12 cellular contexts compared by ENCODE assay signal in the genomic region with DNA sequence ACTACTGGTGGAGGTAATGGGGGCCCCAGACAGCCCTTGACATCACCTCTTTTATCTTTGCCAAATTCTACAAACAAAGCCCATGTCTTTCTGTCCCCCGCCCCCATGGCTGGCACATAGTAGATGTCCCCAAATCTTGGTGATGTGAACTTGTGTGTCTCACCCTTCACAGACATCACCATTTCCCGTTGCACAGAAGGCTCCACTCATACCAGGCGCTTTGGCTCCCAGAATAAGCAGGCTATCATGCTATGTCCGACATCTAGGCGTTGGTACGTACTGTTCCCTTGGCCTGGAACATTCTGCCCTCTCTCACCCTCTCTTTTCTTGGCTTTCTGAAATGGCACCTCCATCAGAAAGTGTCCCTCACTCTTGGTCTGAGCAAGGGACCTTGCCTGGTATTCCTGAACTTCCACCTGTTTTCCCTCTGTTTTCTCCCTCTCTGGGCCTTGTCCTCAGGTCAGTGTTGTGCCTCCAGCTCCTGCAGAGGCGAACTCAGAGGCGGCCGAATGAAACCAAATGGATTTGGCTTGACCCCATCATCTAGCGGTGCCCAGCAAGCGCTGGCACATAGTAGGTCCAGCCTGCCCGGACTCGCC. TPM values are rescaled to one million over a fixed set of nuclear protein-coding genes. Genes with fewer than 3 reads are reported as not detected.
DNase-seq lines count a peak whose midpoint lies in the region; ATAC-seq and TF ChIP-seq lines count a peak whose summit lies in the region.
"Had no signal": no experiment of that assay in that cellular context is flagged by ENCODE, and none has a peak within 500 bp of the region (broad histone marks: within the 10 kb centered on the region; RNA-seq: fewer than 3 reads in every experiment).

No MANE protein-coding gene starts in this region.

- intact Hi-C loops in ascending aorta (cut with DNase I) (loop anchor here (1.0 kb wide), 1 partner anchor 8 kb away; no protein-coding TSS in a partner anchor), heart right ventricle (cut with DNase I) (loop anchor here in 2 of 10 donors (1.0 to 2.0 kb wide), 2 partner anchors 21 to 23 kb away; no protein-coding TSS in a partner anchor), ovary (cut with DNase I) (no loop called here), upper lobe of right lung (cut with DNase I) (no loop called here)

- no peak for TF ChIP-seq CTCF in ascending aorta (IDR thresholded peaks at IDR 0.05)
- TF ChIP-seq CTCF in heart right ventricle (IDR thresholded peaks at IDR 0.05), result no peak
- TF ChIP-seq CTCF in ovary (IDR thresholded peaks at IDR 0.05), result no peak
- TF ChIP-seq CTCF in upper lobe of right lung (IDR thresholded peaks at IDR 0.05), result no peak

- TF ChIP-seq EP300 in ovary (IDR thresholded peaks at IDR 0.05), result peak; percentile 89

- DNase-seq in ascending aorta (ENCODE audit: low spot score in 2 of 2), result peak in 1 of 2 donors; percentile 85
- DNase-seq in heart right ventricle, result no peak
- peak in 1 of 5 donors; percentile 47 for DNase-seq in ovary
- DNase-seq in upper lobe of right lung, result no peak
- DNase-seq in activated T-cell treated with anti-CD3 and anti-CD28 coated beads, Interleukin-2, amount 50 U/mL, for 48 hours, result no peak
- DNase-seq in MG63, result no peak
- DNase-seq in stimulated activated CD4-positive, alpha-beta T cell treated with anti-CD3 and anti-CD28 coated beads, Interleukin-15, amount 100 ng/mL, for 24 hours, result no peak
- DNase-seq in NCI-H1694 treated with DMSO at 0.1 percent for 48 hours (lab: John Stamatoyannopoulos, UW), result no peak
- DNase-seq: activated CD8-positive, alpha-beta memory T cell treated with anti-CD3 and anti-CD28 coated beads, Interleukin-2, amount 10 ng/mL, durations not matched to agents 7 days and 5 days; activated naive CD4-positive, alpha-beta T cell treated with anti-CD3 and anti-CD28 coated beads, Interleukin-2, amount 10 ng/mL, durations not matched to agents 7 days and 5 days; CD4-positive, alpha-beta T cell had no signal

- peaks cover 17 to 39% of the 10 kb centered on the region in 2 donors for H3K4me1 ChIP-seq in ascending aorta
- peaks cover 18 to 48% (median 41%) of the 10 kb centered on the region in 9 donors for H3K4me1 ChIP-seq in heart right ventricle
- H3K4me1 ChIP-seq in ovary (ENCODE audit: insufficient read depth), result peaks cover 28% of the 10 kb centered on the region
- peaks cover 20% of the 10 kb centered on the region for H3K4me1 ChIP-seq in upper lobe of right lung

- H3K4me3 ChIP-seq in ascending aorta (peak overlapping the region; percentile 34 to 59), heart right ventricle (peak overlapping the region in 1 of 10 donors; percentile 26), ovary (no peak overlapping the region), upper lobe of right lung (peak overlapping the region; percentile 43), MG63 (no peak overlapping the region)

- TF ChIP-seq POLR2A in ovary (IDR thresholded peaks at IDR 0.05), result no peak

- peak overlapping the region; percentile 82 to 86 for H3K27ac ChIP-seq in ascending aorta
- H3K27ac ChIP-seq in heart right ventricle, result peak overlapping the region; percentile 71 to 87 (median 82)
- peak overlapping the region; percentile 11 to 78 for H3K27ac ChIP-seq in ovary
- peak overlapping the region; percentile 86 for H3K27ac ChIP-seq in upper lobe of right lung

- ATAC-seq in heart right ventricle (peak; percentile 9 to 75 (median 68)), upper lobe of right lung (peak; percentile 52)
- ATAC-seq: activated CD8-positive, alpha-beta memory T cell treated with anti-CD3 and anti-CD28 coated beads, Interleukin-2, amount 10 ng/mL, durations not matched to agents 7 days and 5 days had no signal

- H3K9me3 ChIP-seq in ascending aorta (no peaks in the 10 kb centered on the region), heart right ventricle (no peaks in the 10 kb centered on the region), ovary (no peaks in the 10 kb centered on the region), upper lobe of right lung (no peaks in the 10 kb centered on the region), MG63 (no peaks in the 10 kb centered on the region)

- H3K27me3 ChIP-seq in ascending aorta, result no peaks in the 10 kb centered on the region
- no peaks in the 10 kb centered on the region for H3K27me3 ChIP-seq in heart right ventricle
- no peaks in the 10 kb centered on the region for H3K27me3 ChIP-seq in ovary
- no peaks in the 10 kb centered on the region for H3K27me3 ChIP-seq in upper lobe of right lung
- no peaks in the 10 kb centered on the region for H3K27me3 ChIP-seq in MG63

- H3K36me3 ChIP-seq in ascending aorta (no peaks in the 10 kb centered on the region), heart right ventricle (no peaks in the 10 kb centered on the region), ovary (no peaks in the 10 kb centered on the region), upper lobe of right lung (no peaks in the 10 kb centered on the region), MG63 (no peaks in the 10 kb centered on the region)

- WGBS in heart right ventricle, 2 donors, result 38 to 41% methylated on average over 13 of the region's 13 CpGs
- 34 to 41% (median 36%) methylated on average over 13 of the region's 13 CpGs for WGBS in ovary, 3 donors

RNA-seq across cellular contexts. Expression of a gene that starts 1.0 kb away (rescaled TPM):
- total RNA-seq in ascending aorta (377 TPM), heart right ventricle (10 to 100 TPM in 7 of 10 donors, 1 to 10 TPM in 3; 4.3 to 47.6 (median 14.4) TPM), ovary (100 to 1,000 TPM in 4 of 7 donors, 10 to 100 TPM in 3; 47.4 to 296 (median 148) TPM), upper lobe of right lung (112 TPM)
- polyA plus RNA-seq in heart right ventricle (10 to 100 TPM; 14.1 to 87.2 TPM), ovary (100 to 1,000 TPM; 183 to 196 TPM)
- 0.07 TPM in 1 of 2 replicates, not detected in the other for total RNA-seq in MG63 (2014; rRNA removed; shearing (Covaris generic); ENCODE audit: low replicate concordance)
- total RNA-seq: activated CD8-positive, alpha-beta memory T cell treated with anti-CD3 and anti-CD28 coated beads, Interleukin-2, amount 10 ng/mL, durations not matched to agents 7 days and 5 days; CD4-positive, alpha-beta T cell; endothelial cell of umbilical vein had no signal

RNA-seq across cellular contexts. Expression of a gene that starts 31.5 kb away (rescaled TPM):
- total RNA-seq in ascending aorta (62.6 TPM), heart right ventricle (under 1 TPM; 0.13 to 0.82 (median 0.38) TPM), ovary (10 to 100 TPM in 1 of 7 donors, 1 to 10 TPM in 6; 2.6 to 21.6 (median 5.0) TPM), upper lobe of right lung (1.1 TPM)
- polyA plus RNA-seq in heart right ventricle (under 1 TPM; 0.22 to 0.54 TPM), ovary (1 to 10 TPM in 1 of 2 donors, under 1 TPM in 1; 0.93 to 1.7 TPM)
- not detected in 2 replicates for total RNA-seq in MG63 (2014; rRNA removed; shearing (Covaris generic); ENCODE audit: low replicate concordance)
- total RNA-seq: activated CD8-positive, alpha-beta memory T cell treated with anti-CD3 and anti-CD28 coated beads, Interleukin-2, amount 10 ng/mL, durations not matched to agents 7 days and 5 days; CD4-positive, alpha-beta T cell; endothelial cell of umbilical vein had no signal

Comparison
In these comparisons a context has a peak if more than half of its experiments do, and no peak if none do; other contexts are left out.
1. H3K4me3 ChIP-seq: peak in ascending aorta (2 of 2) and upper lobe of right lung (single experiment); none in ovary (single experiment) and MG63 (single experiment).
2. Peak in every context shown above with its lines, with median percentiles within 50 percentile points of each other: H3K27ac ChIP-seq.